In genomic region chr11:119651802-119652584, GRCh38 we compare ENCODE assay signal across 30 cellular contexts.
DNase-seq lines count a peak whose midpoint lies in the region; ATAC-seq, FAIRE-seq and TF ChIP-seq lines count a peak whose summit lies in the region.
"Had no signal": no experiment of that assay in that cellular context is flagged by ENCODE, and none has a peak within 500 bp of the region (broad histone marks: within the 10 kb centered on the region; RNA-seq: fewer than 3 reads in every experiment).

No MANE protein-coding gene starts in this region.

- no peak for DNase-seq in GM23248
- DNase-seq in HTR-8/SVneo (ENCODE audit: insufficient read length, low spot score): peak; percentile 24
- peak; percentile 79 for DNase-seq in endodermal cell
- no peak for DNase-seq in neural progenitor cell (ENCODE audit: low spot score)
- DNase-seq: activated CD4-positive, alpha-beta T cell treated with anti-CD3 and anti-CD28 coated beads for 4 hours; Caco-2; GDM1; KBM-7; left lung; NCI-H1092 treated with DMSO at 0.1 percent for 48 hours; NCI-H187; NCI-H2171 treated with DMSO at 0.1 percent for 48 hours; NCI-H524 treated with DMSO at 0.1 percent for 48 hours; NK-92 treated with Interleukin-12 subunit alpha and Interleukin-12 subunit beta, amount 100 ng/mL, for 24 hours; SHP77; sigmoid colon; stimulated activated CD4-positive, alpha-beta T cell treated with anti-CD3 and anti-CD28 coated beads, Interleukin-15, amount 100 ng/mL, for 24 hours; stimulated activated naive B cell treated with anti-CD40 and anti-IgM and Interleukin-4, amounts not matched to agents 10 μg/mL and 1 μg/mL and 100 μg/mL, for 72 hours; substantia nigra; upper lobe of left lung had no signal

- no peaks in the 10 kb centered on the region for H3F3A ChIP-seq in GM23248 (ENCODE audit: insufficient read depth)
- no peaks in the 10 kb centered on the region for H3F3A ChIP-seq in neural progenitor cell (ENCODE audit: low read depth)

- H3K4me3 Mint-ChIP-seq in endodermal cell (no peak overlapping the region), neural progenitor cell (no peak overlapping the region)
- H3K4me3 Mint-ChIP-seq: stimulated activated naive B cell treated with anti-CD40 and anti-IgM and Interleukin-4, amounts not matched to agents 10 μg/mL and 1 μg/mL and 100 μg/mL, for 72 hours; T-helper 2 cell treated with Interferon-gamma antibody and Interleukin-4, amounts not matched to agents 5 μg/mL and 100 μg/mL, for 36 hours had no signal

- H3K79me2 ChIP-seq in GM23248 (ENCODE audit: insufficient read depth) (no peaks in the 10 kb centered on the region), neural progenitor cell (ENCODE audit: low read depth) (no peaks in the 10 kb centered on the region)

- no peak overlapping the region for H2AFZ ChIP-seq in GM23248
- no peak overlapping the region for H2AFZ ChIP-seq in neural progenitor cell (replicated peaks)

- in situ Hi-C loops in GM23248 (cut with MboI): no loop called here

- H3K27me3 Mint-ChIP-seq in endodermal cell (ENCODE audit: insufficient read depth) (no peaks in the 10 kb centered on the region), neural progenitor cell (ENCODE audit: insufficient read depth, low read depth) (peaks cover 13% of the 10 kb centered on the region)

- H3K9me3 ChIP-seq in GM23248 (ENCODE audit: low read depth) (no peaks in the 10 kb centered on the region), endodermal cell (ENCODE audit: control insufficient read depth, low read length) (no peaks in the 10 kb centered on the region), neural progenitor cell (ENCODE audit: low read depth) (no peaks in the 10 kb centered on the region)
- H3K9me3 ChIP-seq: breast epithelium, Caco-2, left lung, neutrophil, prostate gland, sigmoid colon, upper lobe of left lung had no signal

- TF ChIP-seq CTCF in endodermal cell (conservative IDR thresholded peaks at IDR 0.05): no peak
- TF ChIP-seq CTCF in neural progenitor cell (IDR thresholded peaks at IDR 0.05): no peak

- H3K9me3 Mint-ChIP-seq in endodermal cell (no peaks in the 10 kb centered on the region), neural progenitor cell (no peaks in the 10 kb centered on the region)

- 63 to 64% methylated on average over 11 to 12 of the region's 12 CpGs for WGBS in GM23248 (ENCODE audit: low coverage in 1 of 2, low lambda C conversion rate in 2 of 2, missing lambda C conversion rate in 2 of 2), 2 experiments
- 82 to 87% methylated on average over 9 to 12 of the region's 12 CpGs for WGBS in endodermal cell (ENCODE audit: insufficient coverage in 1 of 2, insufficient read length in 1 of 2), 2 experiments

- H3K9ac ChIP-seq in GM23248: no peak overlapping the region
- H3K9ac ChIP-seq in endodermal cell (ENCODE audit: extremely low read depth, low read length, poor library complexity, severe bottlenecking): no peak overlapping the region
- no peak overlapping the region for H3K9ac ChIP-seq in neural progenitor cell

- no peaks in the 10 kb centered on the region for H3K9me2 ChIP-seq in GM23248 (ENCODE audit: insufficient read depth)

- ATAC-seq in GM18502 (IDR thresholded peaks at IDR 0.05; ENCODE audit: poor library complexity, unreplicated experiment) (no peak), HG03469 (IDR thresholded peaks at IDR 0.05; ENCODE audit: unreplicated experiment) (no peak), HG02588 (IDR thresholded peaks at IDR 0.05; ENCODE audit: unreplicated experiment) (no peak)
- ATAC-seq: activated naive CD4-positive, alpha-beta T cell treated with anti-CD3 and anti-CD28 coated beads, Interleukin-2, amount 50 U/mL, for 72 hours; left lung had no signal

- H3K36me3 ChIP-seq in GM23248 (ENCODE audit: low read depth): no peaks in the 10 kb centered on the region
- no peaks in the 10 kb centered on the region for H3K36me3 ChIP-seq in endodermal cell (ENCODE audit: control insufficient read depth, insufficient read depth, low read length)
- no peaks in the 10 kb centered on the region for H3K36me3 ChIP-seq in neural progenitor cell
- H3K36me3 ChIP-seq: breast epithelium, left lung, neutrophil, prostate gland, sigmoid colon, upper lobe of left lung had no signal

- H3K27me3 ChIP-seq in GM23248 (replicated peaks; ENCODE audit: insufficient read depth) (no peaks in the 10 kb centered on the region; the same call in 1 of the 2 replicates), endodermal cell (ENCODE audit: control insufficient read depth, insufficient read depth, low read length, poor library complexity, severe bottlenecking) (no peaks in the 10 kb centered on the region), neural progenitor cell (no peaks in the 10 kb centered on the region)
- H3K27me3 ChIP-seq: breast epithelium, upper lobe of left lung had no signal

- no peak for FAIRE-seq in HTR-8/SVneo (lab: Jason Lieb, UNC)
- FAIRE-seq: islet of Langerhans had no signal

- H3K27ac Mint-ChIP-seq in endodermal cell (peak overlapping the region; percentile 83), neural progenitor cell (peak overlapping the region; percentile 72)
- H3K27ac Mint-ChIP-seq: stimulated activated naive B cell treated with anti-CD40 and anti-IgM and Interleukin-4, amounts not matched to agents 10 μg/mL and 1 μg/mL and 100 μg/mL, for 72 hours; T-helper 2 cell treated with Interferon-gamma antibody and Interleukin-4, amounts not matched to agents 5 μg/mL and 100 μg/mL, for 36 hours had no signal

- peaks cover 38% of the 10 kb centered on the region for H3K4me1 Mint-ChIP-seq in endodermal cell
- peaks cover 17% of the 10 kb centered on the region for H3K4me1 Mint-ChIP-seq in neural progenitor cell

- H3K27ac ChIP-seq in GM23248: no peak overlapping the region
- no peak overlapping the region for H3K27ac ChIP-seq in endodermal cell (ENCODE audit: low read depth, low read length)
- H3K27ac ChIP-seq in neural progenitor cell: no peak overlapping the region
- H3K27ac ChIP-seq: breast epithelium, C4-2B, left lung, neutrophil, prostate gland, sigmoid colon, upper lobe of left lung had no signal

- H3K4me1 ChIP-seq in GM23248 (ENCODE audit: insufficient read depth): peaks cover 7% of the 10 kb centered on the region; the same call in 1 of the 2 replicates
- H3K4me1 ChIP-seq in endodermal cell (ENCODE audit: control insufficient read depth, insufficient read depth, low read length): peaks cover 14% of the 10 kb centered on the region
- peaks cover 7% of the 10 kb centered on the region for H3K4me1 ChIP-seq in neural progenitor cell
- H3K4me1 ChIP-seq: breast epithelium, Caco-2, left lung, prostate gland, sigmoid colon had no signal

- H3K36me3 Mint-ChIP-seq in endodermal cell (ENCODE audit: low read depth) (no peaks in the 10 kb centered on the region), neural progenitor cell (no peaks in the 10 kb centered on the region)
- H3K36me3 Mint-ChIP-seq: activated naive CD4-positive, alpha-beta T cell treated with anti-CD3 and anti-CD28 coated beads, Interleukin-2, amount 50 U/mL, for 72 hours; stimulated activated naive B cell treated with anti-CD40 and anti-IgM and Interleukin-4, amounts not matched to agents 10 μg/mL and 1 μg/mL and 100 μg/mL, for 72 hours had no signal

- H3K4me3 ChIP-seq in GM23248 (no peak overlapping the region), endodermal cell (ENCODE audit: low read length) (no peak overlapping the region), neural progenitor cell (no peak overlapping the region)
- H3K4me3 ChIP-seq: breast epithelium, left lung, prostate gland, sigmoid colon, upper lobe of left lung had no signal

- H4K20me1 ChIP-seq in GM23248 (ENCODE audit: insufficient read depth): no peaks in the 10 kb centered on the region
- no peaks in the 10 kb centered on the region for H4K20me1 ChIP-seq in neural progenitor cell (ENCODE audit: low read depth)

- peak overlapping the region; percentile 7 for H3K4me2 ChIP-seq in GM23248 (ENCODE audit: unreplicated experiment)
- H3K4me2 ChIP-seq in neural progenitor cell: no peak overlapping the region

Comparison
In these comparisons a context has a peak if more than half of its experiments do, and no peak if none do; other contexts are left out.
1. DNase-seq: peak in HTR-8/SVneo (single experiment) and endodermal cell (single experiment); none in GM23248 (single experiment) and neural progenitor cell (single experiment).